Comparison of ENCODE assay signal across 19 cellular contexts in genomic region chr5:78543292-78543691, GRCh38.
A peak's percentile ranks its signal among the peaks of the same experiment; 100 is the strongest.
DNase-seq lines count a peak whose midpoint lies in the region; ATAC-seq and TF ChIP-seq lines count a peak whose summit lies in the region.
"Had no signal": no experiment of that assay in that cellular context is flagged by ENCODE, and none has a peak within 500 bp of the region (broad histone marks: within the 10 kb centered on the region; RNA-seq: fewer than 3 reads in every experiment).

No MANE protein-coding gene starts in this region.

- no peaks in the 10 kb centered on the region for H4K20me1 ChIP-seq in hepatocyte (ENCODE audit: insufficient read depth, poor library complexity, severe bottlenecking)
- H4K20me1 ChIP-seq: BLaER1 treated with 17β-estradiol and CSF1 and Interleukin-3, amounts not matched to agents 10 nM and 100 nM had no signal

- peaks cover 72% of the 10 kb centered on the region for H3K36me3 Mint-ChIP-seq in dendritic cell treated with granulocyte-macrophage colony-stimulating factor and Interleukin-4, amounts not matched to agents 40 ng/mL and 50 ng/mL, for 4 days (ENCODE audit: low read depth)
- H3K36me3 Mint-ChIP-seq in nephron (ENCODE audit: low read depth), result peaks cover 11% of the 10 kb centered on the region
- H3K36me3 Mint-ChIP-seq: CD8-positive, alpha-beta T cell had no signal

- CTCF ChIA-PET in HEK293 (lab: Yijun Ruan, JAX), result no interaction called here

- TF ChIP-seq CTCF in HEK293 (tag by site-specific recombination; IDR thresholded peaks at IDR 0.05), result no peak
- TF ChIP-seq CTCF in nephron (IDR thresholded peaks at IDR 0.05; ENCODE audit: unreplicated experiment in 3 of 3), result no peak
- TF ChIP-seq CTCF in thyroid gland (IDR thresholded peaks at IDR 0.05), result no peak
- no peak for TF ChIP-seq CTCF in hepatocyte (IDR thresholded peaks at IDR 0.05; ENCODE audit: poor library complexity)

- H3K27ac ChIP-seq in HEK293 (ENCODE audit: extremely low read depth, low read depth, low read length) (no peak overlapping the region), substantia nigra (ENCODE audit: low read depth, low read length, poor library complexity, severe bottlenecking) (peak overlapping the region; percentile 18), thyroid gland (no peak overlapping the region), hepatocyte (no peak overlapping the region)
- H3K27ac ChIP-seq: GM23248 had no signal

- no peaks in the 10 kb centered on the region for H3K4me1 ChIP-seq in HEK293 (ENCODE audit: control insufficient read depth, insufficient read depth, low read length)
- H3K4me1 ChIP-seq in thyroid gland, result peaks cover 23 to 36% of the 10 kb centered on the region in 2 donors
- H3K4me1 ChIP-seq in hepatocyte (ENCODE audit: insufficient read depth), result peaks cover 12% of the 10 kb centered on the region

- H3K79me2 ChIP-seq in hepatocyte, result peaks cover 72% of the 10 kb centered on the region

- no peaks in the 10 kb centered on the region for H3K9me3 ChIP-seq in HEK293 (ENCODE audit: control insufficient read depth, insufficient read depth, low read depth, low read length)
- no peaks in the 10 kb centered on the region for H3K9me3 ChIP-seq in thyroid gland
- H3K9me3 ChIP-seq in hepatocyte (ENCODE audit: low read depth), result no peaks in the 10 kb centered on the region

- no peak for TF ChIP-seq POLR2A in thyroid gland (IDR thresholded peaks at IDR 0.05)

- no peak overlapping the region for H3K4me3 Mint-ChIP-seq in dendritic cell treated with granulocyte-macrophage colony-stimulating factor and Interleukin-4, amounts not matched to agents 40 ng/mL and 50 ng/mL, for 4 days
- peak overlapping the region in 1 of 3 experiments; percentile 37 for H3K4me3 Mint-ChIP-seq in nephron
- H3K4me3 Mint-ChIP-seq: CD8-positive, alpha-beta T cell had no signal

- H3K9me3 Mint-ChIP-seq in dendritic cell treated with granulocyte-macrophage colony-stimulating factor and Interleukin-4, amounts not matched to agents 40 ng/mL and 50 ng/mL, for 4 days, result no peaks in the 10 kb centered on the region
- H3K9me3 Mint-ChIP-seq in nephron, result no peaks in the 10 kb centered on the region
- H3K9me3 Mint-ChIP-seq: CD8-positive, alpha-beta T cell had no signal

- H3K4me3 ChIP-seq in HEK293 (ENCODE audit: low read depth, low read length) (no peak overlapping the region), thyroid gland (replicated peaks in 1 of 3) (no peak overlapping the region), hepatocyte (no peak overlapping the region)
- H3K4me3 ChIP-seq: BLaER1 treated with 17β-estradiol and CSF1 and Interleukin-3, amounts not matched to agents 10 nM and 100 nM; GM23248 had no signal

- no peak for DNase-seq in substantia nigra (lab: John Stamatoyannopoulos, UW)
- DNase-seq in thyroid gland, result no peak
- DNase-seq in hepatocyte (ENCODE audit: low spot score), result no peak
- DNase-seq: CD8-positive, alpha-beta T cell; DMS53; GM23248; KG1; MV-4-11; NCI-H187 treated with DMSO at 0.1 percent for 48 hours; NCI-H2227 treated with DMSO at 0.1 percent for 48 hours; NCI-H82; OCI-M1; Right ventricle myocardium superior had no signal

- intact Hi-C loops in dendritic cell treated with granulocyte-macrophage colony-stimulating factor and Interleukin-4, amounts not matched to agents 40 ng/mL and 50 ng/mL, for 4 days (cut with micrococcal nuclease), result loop anchor here (5.0 kb wide), 1 partner anchor 104 kb away; the partner anchor contains the start of gene LHFPL2
- intact Hi-C loops in thyroid gland (cut with DNase I), result no loop called here

- H2AFZ ChIP-seq in hepatocyte, result no peak overlapping the region
- H2AFZ ChIP-seq: GM23248 had no signal

- POLR2A ChIA-PET in HEK293 (lab: Yijun Ruan, JAX), result no interaction called here

- 96 to 97% methylated on average over 4 of the region's 4 CpGs for WGBS in thyroid gland, 2 donors
- 79% methylated on average over 4 of the region's 4 CpGs for WGBS in hepatocyte (ENCODE audit: low lambda C conversion rate, missing lambda C conversion rate)

- H3K27me3 Mint-ChIP-seq in dendritic cell treated with granulocyte-macrophage colony-stimulating factor and Interleukin-4, amounts not matched to agents 40 ng/mL and 50 ng/mL, for 4 days, result no peaks in the 10 kb centered on the region
- no peaks in the 10 kb centered on the region for H3K27me3 Mint-ChIP-seq in nephron (ENCODE audit: low read depth)

- no peak for ATAC-seq in GM18873 (IDR thresholded peaks at IDR 0.05; ENCODE audit: low FRiP score, unreplicated experiment)
- ATAC-seq: CD8-positive, alpha-beta T cell; HepG2 had no signal

- no peaks in the 10 kb centered on the region for H3K27me3 ChIP-seq in thyroid gland
- H3K27me3 ChIP-seq in hepatocyte, result no peaks in the 10 kb centered on the region
- H3K27me3 ChIP-seq: BLaER1 treated with 17β-estradiol and CSF1 and Interleukin-3, amounts not matched to agents 10 nM and 100 nM had no signal

- H3K4me1 Mint-ChIP-seq in dendritic cell treated with granulocyte-macrophage colony-stimulating factor and Interleukin-4, amounts not matched to agents 40 ng/mL and 50 ng/mL, for 4 days (ENCODE audit: low read depth), result peaks cover 97% of the 10 kb centered on the region
- H3K4me1 Mint-ChIP-seq in nephron, result peaks cover 90% of the 10 kb centered on the region

- H3K27ac Mint-ChIP-seq in dendritic cell treated with granulocyte-macrophage colony-stimulating factor and Interleukin-4, amounts not matched to agents 40 ng/mL and 50 ng/mL, for 4 days, result peak overlapping the region; percentile 99
- peak overlapping the region; percentile 5 to 98 (median 94) for H3K27ac Mint-ChIP-seq in nephron
- H3K27ac Mint-ChIP-seq: CD8-positive, alpha-beta T cell had no signal

- no peaks in the 10 kb centered on the region for H3K36me3 ChIP-seq in HEK293 (ENCODE audit: control insufficient read depth in 2 of 2, insufficient read depth in 1 of 2, low read length in 2 of 2)
- H3K36me3 ChIP-seq in thyroid gland, result no peaks in the 10 kb centered on the region
- no peaks in the 10 kb centered on the region for H3K36me3 ChIP-seq in hepatocyte (replicated peaks; ENCODE audit: insufficient read depth, low read depth)

- H3K9me2 ChIP-seq in hepatocyte (replicated peaks; ENCODE audit: insufficient read depth), result no peaks in the 10 kb centered on the region

- H3K4me2 ChIP-seq in hepatocyte, result no peak overlapping the region

TF ChIP-seq in HEK293, 187 proteins besides CTCF, POLR2A, EP300 and RAD21:
- TF ChIP-seq ZBTB6 (tag by site-specific recombination; IDR thresholded peaks at IDR 0.05) (no peak), ZIC2 (tag by site-specific recombination; IDR thresholded peaks at IDR 0.05) (peak; percentile 21; the same call in 1 of the 2 replicates), ZNF350 (tag by site-specific recombination; IDR thresholded peaks at IDR 0.05) (no peak), ZNF175 (tag by site-specific recombination; IDR thresholded peaks at IDR 0.05) (no peak), BCL11A (tag by site-specific recombination; IDR thresholded peaks at IDR 0.05; ENCODE audit: low read depth) (no peak)
